Comparison of ENCODE assay signal across 14 cellular contexts in the genomic region with DNA sequence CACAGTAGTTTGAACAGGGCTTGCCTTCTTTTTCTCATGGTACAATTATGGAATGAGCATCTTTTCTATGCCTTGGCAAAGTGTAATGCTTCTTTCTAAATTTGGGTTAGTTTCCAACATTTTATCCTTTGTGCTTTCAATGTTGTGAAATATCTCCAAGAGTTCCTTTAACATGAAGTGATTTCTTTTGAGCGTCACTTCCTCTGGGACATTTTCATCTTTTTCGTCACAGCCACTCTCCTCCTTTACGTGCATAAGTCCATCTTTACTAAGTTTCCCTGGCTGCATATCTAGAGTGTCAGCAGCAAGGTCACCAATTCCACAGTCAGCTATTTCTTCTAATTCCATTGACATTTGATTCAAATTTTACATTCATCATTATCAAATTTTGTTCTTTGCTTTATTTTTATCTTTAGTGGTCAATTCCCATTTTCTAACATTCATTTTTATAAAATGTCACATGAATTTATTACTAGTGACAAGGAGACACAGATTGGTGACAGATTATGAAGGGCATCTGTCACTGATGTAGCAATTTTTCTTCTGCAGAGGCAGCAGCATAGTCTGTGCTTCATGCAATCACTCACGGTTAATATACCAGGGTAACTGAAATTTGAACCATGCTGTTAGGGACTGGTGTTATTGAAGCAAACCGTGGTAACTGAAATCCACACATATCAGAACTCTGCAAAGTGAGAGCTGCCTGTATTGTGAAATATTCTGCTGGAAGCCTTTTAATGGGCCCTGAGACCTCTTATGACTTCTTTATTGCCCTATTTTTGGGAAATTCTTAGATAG.
DNase-seq lines count a peak whose midpoint lies in the region; ATAC-seq lines count a peak whose summit lies in the region.
"Had no signal": no experiment of that assay in that cellular context is flagged by ENCODE, and none has a peak within 500 bp of the region (broad histone marks: within the 10 kb centered on the region; RNA-seq: fewer than 3 reads in every experiment).

No MANE protein-coding gene starts in this region.

- H3K9me3 Mint-ChIP-seq in activated CD4-positive, alpha-beta memory T cell treated with anti-CD3 and anti-CD28 coated beads, Interleukin-2, amount 10 ng/mL, durations not matched to agents 7 days and 5 days: no peaks in the 10 kb centered on the region
- H3K9me3 Mint-ChIP-seq: activated naive CD8-positive, alpha-beta T cell treated with anti-CD3 and anti-CD28 coated beads, Interleukin-2, amount 10 ng/mL, durations not matched to agents 7 days and 5 days had no signal

- no peak overlapping the region for H3K4me3 Mint-ChIP-seq in activated CD4-positive, alpha-beta memory T cell treated with anti-CD3 and anti-CD28 coated beads, Interleukin-2, amount 10 ng/mL, durations not matched to agents 7 days and 5 days
- H3K4me3 Mint-ChIP-seq: activated naive CD8-positive, alpha-beta T cell treated with anti-CD3 and anti-CD28 coated beads, Interleukin-2, amount 10 ng/mL, durations not matched to agents 7 days and 5 days had no signal

- H3K27ac Mint-ChIP-seq in activated CD4-positive, alpha-beta memory T cell treated with anti-CD3 and anti-CD28 coated beads, Interleukin-2, amount 10 ng/mL, durations not matched to agents 7 days and 5 days: no peak overlapping the region
- H3K27ac Mint-ChIP-seq: activated naive CD8-positive, alpha-beta T cell treated with anti-CD3 and anti-CD28 coated beads, Interleukin-2, amount 10 ng/mL, durations not matched to agents 7 days and 5 days had no signal

- intact Hi-C loops in left ventricle myocardium superior (cut with micrococcal nuclease): no loop called here

- no peak overlapping the region for H3K4me3 ChIP-seq in subcutaneous abdominal adipose tissue (ENCODE audit: low read depth in 1 of 5, low read length in 5 of 5)
- H3K4me3 ChIP-seq: GM12878, MG63 had no signal

- H3K4me1 ChIP-seq in subcutaneous abdominal adipose tissue (ENCODE audit: control insufficient read depth in 5 of 5, insufficient read depth in 5 of 5, low read length in 5 of 5): peaks cover 0 to 30% (median 14%) of the 10 kb centered on the region in 5 donors

- no peaks in the 10 kb centered on the region for H3K36me3 ChIP-seq in subcutaneous abdominal adipose tissue (ENCODE audit: control insufficient read depth in 5 of 5, insufficient read depth in 5 of 5, low read length in 5 of 5)
- H3K36me3 ChIP-seq: MG63 had no signal

- ATAC-seq in left ventricle myocardium superior: peak; percentile 70

- H3K27ac ChIP-seq in subcutaneous abdominal adipose tissue (ENCODE audit: low read depth, low read length): peak overlapping the region; percentile 26

- no peak overlapping the region for H3K9ac ChIP-seq in subcutaneous abdominal adipose tissue (ENCODE audit: low read length in 5 of 5)

- H3K27me3 ChIP-seq in subcutaneous abdominal adipose tissue (ENCODE audit: control insufficient read depth in 5 of 5, insufficient read depth in 4 of 5, low read length in 5 of 5): no peaks in the 10 kb centered on the region
- H3K27me3 ChIP-seq: MG63 had no signal

- no peaks in the 10 kb centered on the region for H3K9me3 ChIP-seq in subcutaneous abdominal adipose tissue (ENCODE audit: control insufficient read depth in 5 of 5, low read length in 5 of 5)

- peak; percentile 12 for DNase-seq in DMS 273 (lab: John Stamatoyannopoulos, UW; ENCODE audit: unreplicated experiment)
- no peak for DNase-seq in DMS 273 treated with DMSO at 0.1 percent for 48 hours (lab: John Stamatoyannopoulos, UW)
- DNase-seq in SK-N-DZ (ENCODE audit: low spot score): peak; percentile 35
- DNase-seq in left ventricle myocardium superior: no peak
- no peak for DNase-seq in NCI-H187 treated with DMSO at 0.1 percent for 48 hours (lab: John Stamatoyannopoulos, UW)
- DNase-seq in activated CD4-positive, alpha-beta memory T cell treated with anti-CD3 and anti-CD28 coated beads, Interleukin-2, amount 10 ng/mL, durations not matched to agents 7 days and 5 days: no peak
- no peak for DNase-seq in stimulated activated CD8-positive, alpha-beta memory T cell treated with anti-CD3 and anti-CD28 coated beads, Interleukin-4, amount 100 ng/mL, for 48 hours
- DNase-seq: 8988T; activated CD8-positive, alpha-beta memory T cell treated with anti-CD3 and anti-CD28 coated beads for 24 hours; activated naive CD8-positive, alpha-beta T cell treated with anti-CD3 and anti-CD28 coated beads, Interleukin-2, amount 10 ng/mL, durations not matched to agents 7 days and 5 days; MG63; stimulated activated CD4-positive, alpha-beta T cell treated with anti-CD3 and anti-CD28 coated beads, Interleukin-12 subunit alpha, Interleukin-12 subunit beta, amount 100 ng/mL, for 4 hours had no signal

- peaks cover 4% of the 10 kb centered on the region for H3K4me1 Mint-ChIP-seq in activated CD4-positive, alpha-beta memory T cell treated with anti-CD3 and anti-CD28 coated beads, Interleukin-2, amount 10 ng/mL, durations not matched to agents 7 days and 5 days
- H3K4me1 Mint-ChIP-seq: activated naive CD8-positive, alpha-beta T cell treated with anti-CD3 and anti-CD28 coated beads, Interleukin-2, amount 10 ng/mL, durations not matched to agents 7 days and 5 days had no signal

- no peaks in the 10 kb centered on the region for H3K36me3 Mint-ChIP-seq in activated CD4-positive, alpha-beta memory T cell treated with anti-CD3 and anti-CD28 coated beads, Interleukin-2, amount 10 ng/mL, durations not matched to agents 7 days and 5 days (ENCODE audit: low read depth)
- H3K36me3 Mint-ChIP-seq: activated naive CD8-positive, alpha-beta T cell treated with anti-CD3 and anti-CD28 coated beads, Interleukin-2, amount 10 ng/mL, durations not matched to agents 7 days and 5 days had no signal

- POLR2A ChIA-PET in activated CD4-positive, alpha-beta memory T cell treated with anti-CD3 and anti-CD28 coated beads, Interleukin-2, amount 10 ng/mL, durations not matched to agents 7 days and 5 days (lab: Charles Lee): no interaction called here

- peaks cover 22% of the 10 kb centered on the region for H3K27me3 Mint-ChIP-seq in activated CD4-positive, alpha-beta memory T cell treated with anti-CD3 and anti-CD28 coated beads, Interleukin-2, amount 10 ng/mL, durations not matched to agents 7 days and 5 days
- H3K27me3 Mint-ChIP-seq: activated naive CD8-positive, alpha-beta T cell treated with anti-CD3 and anti-CD28 coated beads, Interleukin-2, amount 10 ng/mL, durations not matched to agents 7 days and 5 days had no signal

- CTCF ChIA-PET in activated CD4-positive, alpha-beta memory T cell treated with anti-CD3 and anti-CD28 coated beads, Interleukin-2, amount 10 ng/mL, durations not matched to agents 7 days and 5 days (lab: Charles Lee): no interaction called here

Comparison
In these comparisons a context has a peak if more than half of its experiments do, and no peak if none do; other contexts are left out.
1. DNase-seq: peak in DMS 273 (single experiment) and SK-N-DZ (single experiment); none in DMS 273 treated with DMSO at 0.1 percent for 48 hours (single experiment), left ventricle myocardium superior (single experiment), NCI-H187 treated with DMSO at 0.1 percent for 48 hours (single experiment), activated CD4-positive, alpha-beta memory T cell treated with anti-CD3 and anti-CD28 coated beads, Interleukin-2, amount 10 ng/mL, durations not matched to agents 7 days and 5 days (single experiment) and stimulated activated CD8-positive, alpha-beta memory T cell treated with anti-CD3 and anti-CD28 coated beads, Interleukin-4, amount 100 ng/mL, for 48 hours (single experiment).